In genomic region chr1:35619237-35620121, GRCh38 we compare ENCODE assay signal across 1 cellular context.
TF ChIP-seq lines count a peak whose summit lies in the region.

No MANE protein-coding gene starts in this region.

TF ChIP-seq in GM23338, 12 proteins besides CTCF, POLR2A, EP300 and RAD21:
- TF ChIP-seq ZNF462 (CRISPR knock-in tag; IDR thresholded peaks at IDR 0.05) = no peak
- TF ChIP-seq EZH2phosphoT487 (IDR thresholded peaks at IDR 0.05; ENCODE audit: unreplicated experiment) = no peak
